In the genomic region with DNA sequence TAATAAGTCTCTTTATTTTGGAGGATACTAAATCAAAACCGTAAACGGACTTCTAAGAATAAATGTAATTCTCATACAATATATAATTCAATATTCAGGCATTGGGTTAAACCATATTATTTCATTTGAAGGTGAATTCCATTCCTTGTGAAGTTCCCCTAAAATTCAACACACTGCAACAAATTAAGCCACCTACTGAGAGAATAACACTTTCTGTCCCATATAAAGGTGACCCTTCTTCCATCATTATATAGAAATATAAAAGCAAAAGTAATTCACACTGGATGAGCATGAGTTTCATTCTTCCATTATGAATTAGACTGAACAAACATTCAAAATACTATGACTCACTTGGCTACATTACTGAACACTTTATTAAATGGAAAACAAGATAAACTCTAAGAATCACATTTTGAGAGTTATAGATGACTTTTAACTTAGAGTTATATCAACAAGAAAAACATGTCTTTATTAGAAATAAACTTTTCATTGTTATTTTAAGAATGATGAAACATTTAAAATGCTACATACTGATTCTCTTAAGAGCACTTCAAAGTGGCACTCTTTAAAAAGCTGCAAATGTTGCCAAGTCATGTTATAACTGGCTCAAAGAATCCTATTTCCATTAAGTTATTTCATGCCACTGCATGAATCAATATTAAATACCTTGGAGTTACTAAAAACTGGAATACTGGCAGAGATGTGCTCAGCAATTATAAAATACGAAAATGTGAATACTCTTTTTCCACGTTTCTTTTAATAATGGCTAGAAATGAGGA, we compare ENCODE assay signal across 14 cellular contexts. TPM values are rescaled to one million over a fixed set of nuclear protein-coding genes. Genes with fewer than 3 reads are reported as not detected.
DNase-seq lines count a peak whose midpoint lies in the region; ATAC-seq, FAIRE-seq and TF ChIP-seq lines count a peak whose summit lies in the region.
"Had no signal": no experiment of that assay in that cellular context is flagged by ENCODE, and none has a peak within 500 bp of the region (broad histone marks: within the 10 kb centered on the region; RNA-seq: fewer than 3 reads in every experiment).

No MANE protein-coding gene starts in this region.

- no peak overlapping the region for H4K8ac ChIP-seq in H1 (ENCODE audit: extremely low read depth, insufficient read depth, low read length)

- no peak overlapping the region for H2BK5ac ChIP-seq in H1 (ENCODE audit: low read depth, low read length)

- H3K27ac ChIP-seq in DOHH2 (ENCODE audit: low read depth, low read length) (no peak overlapping the region), PC-3 (ENCODE audit: low read length) (no peak overlapping the region), H1 (ENCODE audit: low read depth, low read length) (no peak overlapping the region)

- no peak overlapping the region for H2AK5ac ChIP-seq in H1 (ENCODE audit: low read depth, low read length)

- intact Hi-C loops in PC-3 (cut with micrococcal nuclease) = no loop called here

- no peak overlapping the region for H3K27ac Mint-ChIP-seq in stimulated activated naive B cell treated with anti-CD40 and anti-IgM and Interleukin-4, amounts not matched to agents 10 μg/mL and 1 μg/mL and 100 μg/mL, for 72 hours

- H3K18ac ChIP-seq in H1 (ENCODE audit: extremely low read depth, low read length) = no peak overlapping the region

- peaks cover 12% of the 10 kb centered on the region for H3K23me2 ChIP-seq in H1 (ENCODE audit: low read depth, low read length)

- ATAC-seq in PC-3 (no peak), HG03108 (IDR thresholded peaks at IDR 0.05; ENCODE audit: unreplicated experiment) (no peak)
- no peak for ATAC-seq in stimulated activated naive B cell treated with anti-CD40 and anti-IgM and Interleukin-4, amounts not matched to agents 10 μg/mL and 1 μg/mL and 100 μg/mL, for 72 hours (replicated peaks)
- ATAC-seq: body of pancreas had no signal

- H4K20me1 ChIP-seq in DOHH2 (ENCODE audit: control insufficient read depth, insufficient read depth, low read depth, low read length) (peaks cover 3% of the 10 kb centered on the region; the same call in 1 of the 2 replicates), PC-3 (ENCODE audit: low read length) (no peaks in the 10 kb centered on the region), H1 (replicated peaks in 1 of 2; ENCODE audit: control insufficient read depth in 1 of 2, insufficient read depth in 2 of 2, low read length in 2 of 2) (peaks cover 1% of the 10 kb centered on the region in 2 experiments)

- no peak overlapping the region for H4K91ac ChIP-seq in H1 (replicated peaks; ENCODE audit: insufficient read length, low read length)

- H3K9me3 ChIP-seq in DOHH2 (ENCODE audit: control insufficient read depth, insufficient read depth, low read length) (peaks cover 12% of the 10 kb centered on the region), PC-3 (ENCODE audit: low read length) (no peaks in the 10 kb centered on the region), H1 (ENCODE audit: insufficient read depth in 2 of 2, low read depth in 1 of 2, low read length in 1 of 2) (no peaks in the 10 kb centered on the region), neuron (ENCODE audit: low read length) (peaks cover 5% of the 10 kb centered on the region)
- H3K9me3 ChIP-seq: body of pancreas had no signal

- peak overlapping the region in 1 of 2 donors; percentile 28 for H3K4me3 Mint-ChIP-seq in stimulated activated naive B cell treated with anti-CD40 and anti-IgM and Interleukin-4, amounts not matched to agents 10 μg/mL and 1 μg/mL and 100 μg/mL, for 72 hours

- no peak for TF ChIP-seq EP300 in H1 (IDR thresholded peaks at IDR 0.05; ENCODE audit: borderline replicate concordance in 1 of 2, low read depth in 2 of 2, low read length in 2 of 2)

- H2BK20ac ChIP-seq in H1 (ENCODE audit: low read length) = no peak overlapping the region

- no peaks in the 10 kb centered on the region for H3K27me3 ChIP-seq in DOHH2 (ENCODE audit: control insufficient read depth, low read length)
- H3K27me3 ChIP-seq in PC-3 (ENCODE audit: low read length) = peaks cover 49% of the 10 kb centered on the region
- no peaks in the 10 kb centered on the region; a peak in 3 of 7 replicates for H3K27me3 ChIP-seq in H1 (replicated peaks in 1 of 4; ENCODE audit: control insufficient read depth in 3 of 4, extremely low read depth in 1 of 4, insufficient read depth in 3 of 4, low read length in 3 of 4)
- no peaks in the 10 kb centered on the region for H3K27me3 ChIP-seq in neuron (ENCODE audit: insufficient read depth, low read length)
- H3K27me3 ChIP-seq: body of pancreas had no signal

- no peak overlapping the region for H2BK120ac ChIP-seq in H1 (replicated peaks; ENCODE audit: low read depth, low read length)

- no peak overlapping the region for H2BK15ac ChIP-seq in H1 (ENCODE audit: low read length)

- no peaks in the 10 kb centered on the region for H3K79me1 ChIP-seq in H1 (ENCODE audit: low read depth, low read length)

- no peak overlapping the region for H3K14ac ChIP-seq in H1 (ENCODE audit: insufficient read length)

- no peak for FAIRE-seq in H1 (lab: Jason Lieb, UNC)

- no peak for TF ChIP-seq POLR2A in H1 (IDR thresholded peaks at IDR 0.05; ENCODE audit: control extremely low read depth in 1 of 2, low read depth in 2 of 2, low read length in 2 of 2)

- no TSS peak for BruUV-seq in PC-3 (replicated peaks; lab: Mats Ljungman, UMichigan)

- peak overlapping the region; percentile 11; the same call in 1 of the 2 replicates for H3K4me3 ChIP-seq in DOHH2 (ENCODE audit: low read length)
- H3K4me3 ChIP-seq in PC-3 (ENCODE audit: low read length) = no peak overlapping the region
- H3K4me3 ChIP-seq in H1 (ENCODE audit: extremely low read depth in 1 of 4, insufficient read depth in 2 of 4, low read depth in 3 of 4, low read length in 4 of 4) = peak overlapping the region in 2 of 4 experiments; percentile 92 to 97; a peak in 3 of 8 replicates
- H3K4me3 ChIP-seq in neuron (ENCODE audit: low read length) = peak overlapping the region; percentile 98
- H3K4me3 ChIP-seq: body of pancreas, lung had no signal

- H3K9me3 Mint-ChIP-seq in stimulated activated naive B cell treated with anti-CD40 and anti-IgM and Interleukin-4, amounts not matched to agents 10 μg/mL and 1 μg/mL and 100 μg/mL, for 72 hours = no peaks in the 10 kb centered on the region

- H3K9ac ChIP-seq in PC-3 (ENCODE audit: low read length) = no peak overlapping the region
- H3K9ac ChIP-seq in H1 (replicated peaks in 1 of 4; ENCODE audit: extremely low read depth in 1 of 4, low read depth in 3 of 4, low read length in 3 of 4) = no peak overlapping the region

- H3K36me3 Mint-ChIP-seq in stimulated activated naive B cell treated with anti-CD40 and anti-IgM and Interleukin-4, amounts not matched to agents 10 μg/mL and 1 μg/mL and 100 μg/mL, for 72 hours = peaks cover 5 to 12% of the 10 kb centered on the region in 2 donors

- H3K79me2 ChIP-seq in DOHH2 (ENCODE audit: control insufficient read depth, low read length) (peaks cover 68% of the 10 kb centered on the region), PC-3 (ENCODE audit: low read length) (no peaks in the 10 kb centered on the region), H1 (ENCODE audit: control insufficient read depth in 1 of 2, insufficient read depth in 2 of 2, low read length in 2 of 2) (peaks cover 0 to 72% of the 10 kb centered on the region in 2 experiments; a peak in 3 of 4 replicates)

- 63% methylated on average over 4 of the region's 4 CpGs; no CpG with 5 or more reads in 1 of the 2 experiments for WGBS in H1 (ENCODE audit: extremely low coverage in 1 of 2, insufficient coverage in 1 of 2, insufficient read length in 1 of 2, insufficient replicate concordance in 2 of 2, low coverage in 1 of 2, low lambda C conversion rate in 2 of 2, missing lambda C conversion rate in 1 of 2), 2 experiments

- H2AFZ ChIP-seq in PC-3 (ENCODE audit: low read length) (no peak overlapping the region), H1 (ENCODE audit: low read length) (no peak overlapping the region), neuron (ENCODE audit: low read depth, low read length) (no peak overlapping the region)

- H3K56ac ChIP-seq in H1 (replicated peaks; ENCODE audit: insufficient read length, low read depth, low read length) = no peak overlapping the region

- POLR2A ChIA-PET in PC-3 (lab: Charles Lee; ENCODE audit: unreplicated experiment) = no interaction called here
- POLR2A ChIA-PET in H1 (lab: Charles Lee; ENCODE audit: partially characterized antibody) = no interaction called here

- peak; percentile 29 for DNase-seq in PC-3
- no peak for DNase-seq in H1 (ENCODE audit: low read depth in 1 of 2, low spot score in 2 of 2)
- DNase-seq in stimulated activated naive B cell treated with anti-CD40 and anti-IgM and Interleukin-4, amounts not matched to agents 10 μg/mL and 1 μg/mL and 100 μg/mL, for 72 hours = no peak
- no peak for DNase-seq in glomerular visceral epithelial cell (ENCODE audit: extremely low spot score)
- no peak for DNase-seq in NCI-H345 treated with DMSO at 0.1 percent for 48 hours (lab: John Stamatoyannopoulos, UW; ENCODE audit: unreplicated experiment)
- DNase-seq: body of pancreas; GF-D8; NCI-H2227 treated with DMSO at 0.1 percent for 48 hours; stimulated activated CD4-positive, alpha-beta T cell treated with anti-CD3 and anti-CD28 coated beads, Interleukin-4, amount 100 ng/mL, for 24 hours; T1000 had no signal

- TF ChIP-seq CTCF in DOHH2 (IDR thresholded peaks at IDR 0.05; ENCODE audit: low read depth, low read length, poor library complexity, severe bottlenecking) (no peak), PC-3 (conservative IDR thresholded peaks at IDR 0.05; ENCODE audit: low read depth, low read length) (no peak), H1 (IDR thresholded peaks at IDR 0.05; ENCODE audit: control extremely low read depth in 1 of 3, insufficient read depth in 1 of 3, low read depth in 1 of 3, low read length in 3 of 3) (no peak)

- H3K9me2 ChIP-seq in DOHH2 (replicated peaks; ENCODE audit: control insufficient read depth, low read length) (no peaks in the 10 kb centered on the region), PC-3 (replicated peaks; ENCODE audit: low read length) (no peaks in the 10 kb centered on the region)

- H3K36me3 ChIP-seq in DOHH2 (ENCODE audit: control insufficient read depth, low read length) (peaks cover 18% of the 10 kb centered on the region), PC-3 (ENCODE audit: low read depth, low read length) (no peaks in the 10 kb centered on the region), H1 (ENCODE audit: control insufficient read depth in 2 of 4, insufficient read depth in 4 of 4, low read length in 3 of 4) (no peaks in the 10 kb centered on the region), neuron (ENCODE audit: insufficient read depth, low read length) (peaks cover 1% of the 10 kb centered on the region)

- peaks cover 13 to 16% of the 10 kb centered on the region in 2 donors for H3K4me1 Mint-ChIP-seq in stimulated activated naive B cell treated with anti-CD40 and anti-IgM and Interleukin-4, amounts not matched to agents 10 μg/mL and 1 μg/mL and 100 μg/mL, for 72 hours

- H3K4me2 ChIP-seq in DOHH2 (ENCODE audit: low read length) (peak overlapping the region; percentile 81), PC-3 (ENCODE audit: low read length) (no peak overlapping the region), H1 (ENCODE audit: insufficient read depth in 1 of 2, low read depth in 2 of 2, low read length in 2 of 2) (peak overlapping the region; percentile 88 to 98; a peak in 3 of 4 replicates)

- TF ChIP-seq RAD21 in H1 (IDR thresholded peaks at IDR 0.05 in 1 of 2, conservative IDR thresholded peaks at IDR 0.05 in 1 of 2; ENCODE audit: low read depth in 2 of 2, low read length in 2 of 2) = no peak

- no peak overlapping the region for H3K23ac ChIP-seq in H1 (ENCODE audit: insufficient read length)

- H3K4me1 ChIP-seq in DOHH2 (ENCODE audit: control insufficient read depth, low read length) (peaks cover 30% of the 10 kb centered on the region), PC-3 (ENCODE audit: insufficient read depth, low read length) (0 out of 2 replicates have a peak, but pooled peaks cover 10% of the 10 kb centered on the region), H1 (replicated peaks in 1 of 4; ENCODE audit: control insufficient read depth in 3 of 4, insufficient read depth in 4 of 4, low read length in 3 of 4) (peaks cover 0 to 7% (median 3%) of the 10 kb centered on the region in 4 experiments; a peak in 3 of 7 replicates), neuron (ENCODE audit: insufficient read depth, low read length) (peaks cover 17% of the 10 kb centered on the region)

- no peak overlapping the region for H4K5ac ChIP-seq in H1 (ENCODE audit: insufficient read length, low read depth, low read length)

- H3F3A ChIP-seq in DOHH2 (ENCODE audit: control insufficient read depth, insufficient read depth) = 0 out of 2 replicates have a peak, but pooled peaks cover 3% of the 10 kb centered on the region
- H3F3A ChIP-seq in PC-3 (ENCODE audit: low read length, unreplicated experiment) = no peaks in the 10 kb centered on the region

- no peak overlapping the region for H3K4ac ChIP-seq in H1 (replicated peaks; ENCODE audit: insufficient read length, low read depth, low read length)

- no peak overlapping the region for H2BK12ac ChIP-seq in H1 (ENCODE audit: low read depth, low read length)

- CTCF ChIA-PET in PC-3 (lab: Charles Lee) (no interaction called here), H1 (lab: Charles Lee; ENCODE audit: partially characterized antibody) (no interaction called here)

- H3K27me3 Mint-ChIP-seq in stimulated activated naive B cell treated with anti-CD40 and anti-IgM and Interleukin-4, amounts not matched to agents 10 μg/mL and 1 μg/mL and 100 μg/mL, for 72 hours = no peaks in the 10 kb centered on the region

RNA-seq across cellular contexts. Expression of a gene that starts 2.7 kb away (rescaled TPM):
- 0.23 and 0.55 TPM in 2 replicates for total RNA-seq in PC-3 (2014; rRNA removed)
- 29.8 and 31.1 TPM in 2 replicates for total RNA-seq in H1 (2021; fragmentation: NEBNext Ultra II Directional; extraction: Animal tissue kit (Norgen Biotek cat#: 25700))
- 6.9 and 10.2 TPM in 2 replicates for polyA plus RNA-seq in H1 (2011; rRNA removed)
- 12.1 TPM for polyA plus RNA-seq in H1 (2011; cell fraction: cytosol; rRNA removed)
- 5.9 TPM for polyA plus RNA-seq in H1 (2011; cell fraction: nucleus; rRNA removed)
- polyA plus RNA-seq in H1 (2012, experiment 1 of 2) = 4.8 to 9.8 TPM (median 6.0 TPM) in 4 replicates
- 0.63 TPM for polyA plus RNA-seq in H1 (2012, experiment 2 of 2)
- polyA plus RNA-seq in H1 (2013, experiment 1 of 2) = 5.9 TPM
- polyA plus RNA-seq in H1 (2013, experiment 2 of 2) = 5.3 TPM
- 54.6 and 58.0 TPM in 2 replicates for polyA minus RNA-seq in H1 (2011; rRNA and poly(A)+ RNA removed)
- polyA minus RNA-seq in H1 (2011; cell fraction: cytosol; rRNA and poly(A)+ RNA removed) = 32.7 TPM
- polyA minus RNA-seq in H1 (2011; cell fraction: nucleus; rRNA and poly(A)+ RNA removed) = 59.5 TPM

Comparison
In these comparisons a context has a peak if more than half of its experiments do, and no peak if none do; other contexts are left out.
1. RNA of a gene that starts 2.7 kb away (total RNA-seq): 29.8 to 31.1 TPM in H1; 0.23 to 0.55 TPM in PC-3; every median in the first group is over 10 times any median in the second.